In the genomic region with DNA sequence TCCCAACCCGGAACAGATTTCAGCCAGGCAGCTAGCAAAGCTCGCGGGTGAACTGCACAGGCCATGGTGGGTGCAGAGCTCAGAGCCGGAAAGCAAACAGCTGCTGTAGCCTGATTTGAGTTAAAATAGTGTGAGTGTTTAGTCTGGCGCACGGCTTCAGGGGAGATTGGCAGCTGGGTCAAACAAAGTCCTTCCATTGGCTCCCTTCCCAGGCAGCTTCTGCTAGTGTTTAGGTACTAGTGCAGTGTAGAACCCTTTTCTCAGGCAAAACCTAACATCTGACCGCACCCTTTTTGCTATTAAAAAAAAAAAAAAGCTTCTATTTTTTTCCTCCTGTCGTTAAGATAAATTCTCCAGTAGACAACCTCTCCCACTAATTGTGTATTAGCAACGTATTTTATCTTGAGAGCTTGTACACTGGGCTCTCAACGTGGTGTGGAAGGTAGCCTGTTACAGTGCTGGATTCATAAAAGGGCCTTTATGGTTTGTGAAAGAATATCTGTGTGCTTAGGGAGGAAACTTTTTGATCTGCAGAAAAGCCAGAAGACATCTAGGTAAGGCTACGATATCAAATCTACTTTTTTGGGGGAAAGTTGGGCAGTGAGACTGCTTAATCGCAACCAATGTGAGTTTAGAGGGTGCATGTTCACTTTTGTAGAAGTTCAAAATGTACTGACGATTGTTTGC, we compare ENCODE assay signal across 9 cellular contexts.
DNase-seq lines count a peak whose midpoint lies in the region; ATAC-seq and TF ChIP-seq lines count a peak whose summit lies in the region.
"Had no signal": no experiment of that assay in that cellular context is flagged by ENCODE, and none has a peak within 500 bp of the region (broad histone marks: within the 10 kb centered on the region; RNA-seq: fewer than 3 reads in every experiment).

No MANE protein-coding gene starts in this region.

- H2AFZ ChIP-seq in neural progenitor cell (replicated peaks), result no peak overlapping the region

- H3F3A ChIP-seq in neural progenitor cell (ENCODE audit: low read depth), result no peaks in the 10 kb centered on the region

- peak; percentile 84 for ATAC-seq in esophagus mucosa
- no peak for ATAC-seq in HG03196 (IDR thresholded peaks at IDR 0.05; ENCODE audit: unreplicated experiment)
- ATAC-seq in GM18505 (IDR thresholded peaks at IDR 0.05; ENCODE audit: unreplicated experiment), result no peak

- peaks cover 2% of the 10 kb centered on the region for H3K27me3 Mint-ChIP-seq in neural progenitor cell (ENCODE audit: insufficient read depth, low read depth)
- no peaks in the 10 kb centered on the region for H3K27me3 Mint-ChIP-seq in T-helper 2 cell treated with Interferon-gamma antibody and Interleukin-4, amounts not matched to agents 5 μg/mL and 100 μg/mL, for 36 hours (ENCODE audit: low read depth)

- no peak overlapping the region for H3K9ac ChIP-seq in neural progenitor cell

- H3K4me1 ChIP-seq in neural progenitor cell, result no peaks in the 10 kb centered on the region

- peaks cover 20% of the 10 kb centered on the region for H3K4me1 Mint-ChIP-seq in neural progenitor cell
- no peaks in the 10 kb centered on the region for H3K4me1 Mint-ChIP-seq in T-helper 2 cell treated with Interferon-gamma antibody and Interleukin-4, amounts not matched to agents 5 μg/mL and 100 μg/mL, for 36 hours (ENCODE audit: low read depth)

- H3K4me3 ChIP-seq in AG10803 (ENCODE audit: low read length), result peak overlapping the region; percentile 32
- H3K4me3 ChIP-seq in neural progenitor cell, result no peak overlapping the region

- H3K27ac ChIP-seq in neural progenitor cell, result no peak overlapping the region

- TF ChIP-seq POLR2A in GM18505 (IDR thresholded peaks at IDR 0.05; ENCODE audit: borderline replicate concordance, extremely low read depth, insufficient read depth, insufficient read length), result no peak

- no peak overlapping the region for H3K4me2 ChIP-seq in neural progenitor cell

- H3K79me2 ChIP-seq in neural progenitor cell (ENCODE audit: low read depth), result no peaks in the 10 kb centered on the region

- H3K27ac Mint-ChIP-seq in neural progenitor cell, result peak overlapping the region; percentile 94
- no peak overlapping the region for H3K27ac Mint-ChIP-seq in T-helper 2 cell treated with Interferon-gamma antibody and Interleukin-4, amounts not matched to agents 5 μg/mL and 100 μg/mL, for 36 hours
- H3K27ac Mint-ChIP-seq: T-helper 1 cell treated with Interleukin-12 subunit alpha and Interleukin-12 subunit beta and Interleukin-4 antibody, amounts not matched to agents 30 μg/mL and 1 μg/mL, for 36 hours had no signal

- H3K9me3 ChIP-seq in neural progenitor cell (ENCODE audit: low read depth), result no peaks in the 10 kb centered on the region

- H3K9me3 Mint-ChIP-seq in neural progenitor cell, result peaks cover 3% of the 10 kb centered on the region
- peaks cover 10% of the 10 kb centered on the region for H3K9me3 Mint-ChIP-seq in T-helper 2 cell treated with Interferon-gamma antibody and Interleukin-4, amounts not matched to agents 5 μg/mL and 100 μg/mL, for 36 hours

- no peak for TF ChIP-seq CTCF in AG10803 (conservative IDR thresholded peaks at IDR 0.05; ENCODE audit: low read length)
- no peak for TF ChIP-seq CTCF in neural progenitor cell (IDR thresholded peaks at IDR 0.05)

- H4K20me1 ChIP-seq in neural progenitor cell (ENCODE audit: low read depth), result no peaks in the 10 kb centered on the region

- H3K27me3 ChIP-seq in neural progenitor cell, result no peaks in the 10 kb centered on the region

- H3K36me3 ChIP-seq in neural progenitor cell, result no peaks in the 10 kb centered on the region

- H3K4me3 Mint-ChIP-seq in neural progenitor cell, result no peak overlapping the region
- H3K4me3 Mint-ChIP-seq in T-helper 2 cell treated with Interferon-gamma antibody and Interleukin-4, amounts not matched to agents 5 μg/mL and 100 μg/mL, for 36 hours, result no peak overlapping the region
- H3K4me3 Mint-ChIP-seq: T-helper 1 cell treated with Interleukin-12 subunit alpha and Interleukin-12 subunit beta and Interleukin-4 antibody, amounts not matched to agents 30 μg/mL and 1 μg/mL, for 36 hours had no signal

- DNase-seq in AG10803 (ENCODE audit: low read depth) (peak; percentile 44), NCI-H446 (lab: John Stamatoyannopoulos, UW) (peak; percentile 94 to 97), neural progenitor cell (ENCODE audit: low spot score) (peak; percentile 3), ecto neural progenitor cell (ENCODE audit: low spot score) (no peak)
- DNase-seq in T-helper 2 cell treated with Interferon-gamma antibody and Interleukin-4, amounts not matched to agents 5 μg/mL and 100 μg/mL, for 36 hours (ENCODE audit: low spot score), result no peak

- H3K36me3 Mint-ChIP-seq in neural progenitor cell, result peaks cover 14% of the 10 kb centered on the region
- no peaks in the 10 kb centered on the region for H3K36me3 Mint-ChIP-seq in T-helper 2 cell treated with Interferon-gamma antibody and Interleukin-4, amounts not matched to agents 5 μg/mL and 100 μg/mL, for 36 hours (ENCODE audit: low read depth)

Comparison
In these comparisons a context has a peak if more than half of its experiments do, and no peak if none do; other contexts are left out.
1. DNase-seq: peak in AG10803 (single experiment), NCI-H446 (2 of 2) and neural progenitor cell (single experiment); none in T-helper 2 cell treated with Interferon-gamma antibody and Interleukin-4, amounts not matched to agents 5 μg/mL and 100 μg/mL, for 36 hours (single experiment) and ecto neural progenitor cell (single experiment).